Comparison of ENCODE assay signal across 1 cellular context in genomic region chrX:151396827-151397740, GRCh38.
TF ChIP-seq lines count a peak whose summit lies in the region.

TSS of gene VMA21 (plus strand) at chrX:151397206. CDS start at chrX:151397309, 103 bp downstream.

TF ChIP-seq in K562, 482 proteins besides CTCF, POLR2A, EP300 and RAD21 (continued from another document and continues in another):
- no peak for TF ChIP-seq ZHX1 (conservative IDR thresholded peaks at IDR 0.05; ENCODE audit: low read length)
- no peak for TF ChIP-seq PKNOX1 (IDR thresholded peaks at IDR 0.05)
- 0 out of 2 replicates have a peak, but pooled peaks have one; percentile 30 for TF ChIP-seq GTF2F1 (IDR thresholded peaks at IDR 0.05; ENCODE audit: low read depth, low read length)
- no peak for TF ChIP-seq DLX4 (CRISPR knock-in tag; IDR thresholded peaks at IDR 0.05)
- TF ChIP-seq RBM17 (IDR thresholded peaks at IDR 0.05; ENCODE audit: borderline replicate concordance, low read depth, low read length): no peak
- TF ChIP-seq CHD2 (IDR thresholded peaks at IDR 0.05; ENCODE audit: low read depth, low read length): 0 out of 2 replicates have a peak, but pooled peaks have one; percentile 11
- TF ChIP-seq HSF4 (CRISPR knock-in tag; IDR thresholded peaks at IDR 0.05; ENCODE audit: borderline replicate concordance): no peak
- no peak for TF ChIP-seq ZNF165 (CRISPR knock-in tag; IDR thresholded peaks at IDR 0.05; ENCODE audit: borderline replicate concordance)
- no peak for TF ChIP-seq HDAC6 (IDR thresholded peaks at IDR 0.05; ENCODE audit: low read depth, low read length)
- no peak for TF ChIP-seq ZNF695 (CRISPR knock-in tag; IDR thresholded peaks at IDR 0.05)
- no peak for TF ChIP-seq GABPB2 (CRISPR knock-in tag; conservative IDR thresholded peaks at IDR 0.05)
- TF ChIP-seq PCBP1 (IDR thresholded peaks at IDR 0.05; ENCODE audit: low read depth, low read length, poor library complexity, severe bottlenecking): no peak
- TF ChIP-seq SRSF9 (IDR thresholded peaks at IDR 0.05; ENCODE audit: borderline replicate concordance, low read depth, low read length): no peak
- TF ChIP-seq RAD51 (IDR thresholded peaks at IDR 0.05; ENCODE audit: borderline replicate concordance, low read depth): peak; percentile 47; the same call in 1 of the 2 replicates
- no peak for TF ChIP-seq HDGF (IDR thresholded peaks at IDR 0.05)
- TF ChIP-seq MAFF (IDR thresholded peaks at IDR 0.05; ENCODE audit: low read length): no peak
- no peak for TF ChIP-seq RFX5 (IDR thresholded peaks at IDR 0.05; ENCODE audit: low read depth, low read length)
- TF ChIP-seq ZZZ3 (IDR thresholded peaks at IDR 0.05): no peak
- no peak for TF ChIP-seq ZNF511 (CRISPR knock-in tag; IDR thresholded peaks at IDR 0.05)
- TF ChIP-seq BRF1 (IDR thresholded peaks at IDR 0.05; ENCODE audit: borderline replicate concordance, extremely low read depth, insufficient read length): no peak
- peak; percentile 67 to 80; a peak in 2 of 4 replicates for TF ChIP-seq MAZ (CRISPR knock-in tag; conservative IDR thresholded peaks at IDR 0.05 in 1 of 2, IDR thresholded peaks at IDR 0.05 in 1 of 2)
- no peak for TF ChIP-seq MCM7 (IDR thresholded peaks at IDR 0.05)
- TF ChIP-seq PREB (CRISPR knock-in tag; IDR thresholded peaks at IDR 0.05): 0 out of 2 replicates have a peak, but pooled peaks have one; percentile 61
- no peak for TF ChIP-seq TARDBP (IDR thresholded peaks at IDR 0.05)
- no peak for TF ChIP-seq IFI16 (CRISPR knock-in tag; IDR thresholded peaks at IDR 0.05)
- peak; percentile 90 for TF ChIP-seq PHF8 (IDR thresholded peaks at IDR 0.05; ENCODE audit: borderline replicate concordance, low read length)
- peak; percentile 64; the same call in 1 of the 2 replicates for TF ChIP-seq MITF (IDR thresholded peaks at IDR 0.05)
- no peak; a peak in 1 of 4 replicates for TF ChIP-seq TBL1XR1 (IDR thresholded peaks at IDR 0.05; ENCODE audit: low read length in 2 of 2)
- peak; percentile 93 for TF ChIP-seq RBFOX2 (IDR thresholded peaks at IDR 0.05; ENCODE audit: low read depth, low read length)
- TF ChIP-seq JUN (IDR thresholded peaks at IDR 0.05; ENCODE audit: borderline replicate concordance, low read depth, low read length): peak; percentile 29; the same call in 1 of the 2 replicates
- TF ChIP-seq JUN (CRISPR knock-in tag; IDR thresholded peaks at IDR 0.05; ENCODE audit: borderline replicate concordance): no peak
- no peak for TF ChIP-seq E2F4 (CRISPR knock-in tag; IDR thresholded peaks at IDR 0.05; ENCODE audit: low read depth)
- no peak for TF ChIP-seq BRD4 (IDR thresholded peaks at IDR 0.05)
- TF ChIP-seq MECOM (CRISPR knock-in tag; IDR thresholded peaks at IDR 0.05): no peak
- no peak for TF ChIP-seq ZNF436 (CRISPR knock-in tag; IDR thresholded peaks at IDR 0.05)
- TF ChIP-seq ETV1 (tag; conservative IDR thresholded peaks at IDR 0.05; ENCODE audit: low read depth): peak; percentile 50
- TF ChIP-seq ZNF609 (CRISPR knock-in tag; IDR thresholded peaks at IDR 0.05; ENCODE audit: borderline replicate concordance): no peak
- TF ChIP-seq PPARD (CRISPR knock-in tag; IDR thresholded peaks at IDR 0.05): no peak
- no peak for TF ChIP-seq ZNF184 (CRISPR knock-in tag; IDR thresholded peaks at IDR 0.05)
- TF ChIP-seq CUX1 (CRISPR knock-in tag; IDR thresholded peaks at IDR 0.05): no peak
- no peak for TF ChIP-seq HMBOX1 (IDR thresholded peaks at IDR 0.05)
- TF ChIP-seq GABPA (tag; conservative IDR thresholded peaks at IDR 0.05; ENCODE audit: low read depth): peak; percentile 98
